In genomic region chr5:128052764-128053163, GRCh38 we compare ENCODE assay signal across 23 cellular contexts.
"Had no signal": no experiment of that assay in that cellular context is flagged by ENCODE, and none has a peak within 500 bp of the region (broad histone marks: within the 10 kb centered on the region; RNA-seq: fewer than 3 reads in every experiment).

No MANE protein-coding gene starts in this region.

- DNase-seq: activated CD4-positive, alpha-beta T cell treated with anti-CD3 and anti-CD28 coated beads for 1 hour; activated naive CD4-positive, alpha-beta T cell; activated T-cell treated with anti-CD3 and anti-CD28 coated beads, Interleukin-2, amount 50 U/mL, for 1 hour; adrenal gland; effector memory CD4-positive, alpha-beta T cell; heart right ventricle; lower lobe of right lung; mesendoderm; mucosa of descending colon; naive B cell; occipital lobe; small intestine; stimulated activated CD4-positive, alpha-beta T cell treated with anti-CD3 and anti-CD28 coated beads, Interleukin-2, amount 100 ng/mL, for 24 hours; T-cell; testis; WERI-Rb-1 had no signal

- H3K4me1 ChIP-seq: adrenal gland, breast epithelium, right lobe of liver, testis, upper lobe of left lung had no signal

- H3K27ac ChIP-seq: adrenal gland, lower lobe of right lung, testis, WERI-Rb-1 had no signal

- H3K36me3 ChIP-seq: adrenal gland, breast epithelium, lower lobe of right lung, right lobe of liver, WERI-Rb-1 had no signal

- H3K9me3 ChIP-seq: mucosa of descending colon, right lobe of liver, testis, upper lobe of left lung had no signal

- FAIRE-seq: endothelial cell of umbilical vein, keratinocyte had no signal

- H3K4me3 ChIP-seq: adrenal gland, breast epithelium, heart right ventricle, lower lobe of right lung, mucosa of descending colon, right lobe of liver, testis, upper lobe of left lung had no signal

- H3K27me3 ChIP-seq: adrenal gland, breast epithelium, heart right ventricle, right lobe of liver, testis, upper lobe of left lung had no signal

- ATAC-seq: esophagus mucosa; mucosa of descending colon; stimulated activated effector memory CD8-positive, alpha-beta T cell treated with anti-CD3 and anti-CD28 coated beads, Interleukin-12 subunit alpha, Interleukin-12 subunit beta, amount 100 ng/mL, for 72 hours; T-cell had no signal
